Comparison of ENCODE assay signal across 18 cellular contexts in genomic region chr1:171372418-171373088, GRCh38. TPM values are rescaled to one million over a fixed set of nuclear protein-coding genes. Genes with fewer than 3 reads are reported as not detected.
DNase-seq lines count a peak whose midpoint lies in the region; ATAC-seq, FAIRE-seq and TF ChIP-seq lines count a peak whose summit lies in the region.
"Had no signal": no experiment of that assay in that cellular context is flagged by ENCODE, and none has a peak within 500 bp of the region (broad histone marks: within the 10 kb centered on the region; RNA-seq: fewer than 3 reads in every experiment).

No MANE protein-coding gene starts in this region.

- no peak overlapping the region for H3K56ac ChIP-seq in H1 (replicated peaks; ENCODE audit: insufficient read length, low read depth, low read length)

- no peak overlapping the region for H3K23ac ChIP-seq in H1 (ENCODE audit: insufficient read length)

- no peak overlapping the region for H3K14ac ChIP-seq in H1 (ENCODE audit: insufficient read length)

- H3K4me3 ChIP-seq in left ventricle myocardium inferior: no peak overlapping the region
- H3K4me3 ChIP-seq in H1 (ENCODE audit: extremely low read depth in 1 of 4, insufficient read depth in 2 of 4, low read depth in 3 of 4, low read length in 4 of 4): no peak overlapping the region
- H3K4me3 ChIP-seq in tibial artery: no peak overlapping the region

- H4K5ac ChIP-seq in H1 (ENCODE audit: insufficient read length, low read depth, low read length): no peak overlapping the region

- peak overlapping the region; percentile 60 for H4K91ac ChIP-seq in H1 (replicated peaks; ENCODE audit: insufficient read length, low read length)

- no peak for TF ChIP-seq EP300 in H1 (IDR thresholded peaks at IDR 0.05; ENCODE audit: borderline replicate concordance in 1 of 2, low read depth in 2 of 2, low read length in 2 of 2)

- intact Hi-C loops in left ventricle myocardium inferior (cut with micrococcal nuclease): no loop called here
- intact Hi-C loops in Right ventricle myocardium inferior (cut with DNase I): no loop called here
- intact Hi-C loops in tibial artery (cut with DNase I; ENCODE audit: low total_unique reads): no loop called here

- peaks cover 4% of the 10 kb centered on the region for H3K27me3 Mint-ChIP-seq in activated T-helper 17 cell treated with anti-CD3 and anti-CD28 coated beads, Interleukin-2, amount 50 U/mL, for 72 hours
- H3K27me3 Mint-ChIP-seq: CD4-positive, CD25-positive, alpha-beta regulatory T cell had no signal

- TF ChIP-seq CTCF in left ventricle myocardium inferior (IDR thresholded peaks at IDR 0.05; ENCODE audit: borderline replicate concordance) (no peak), H1 (IDR thresholded peaks at IDR 0.05; ENCODE audit: control extremely low read depth in 1 of 3, insufficient read depth in 1 of 3, low read depth in 1 of 3, low read length in 3 of 3) (no peak), tibial artery (IDR thresholded peaks at IDR 0.05) (no peak)

- H3K9ac ChIP-seq in H1 (replicated peaks in 1 of 4; ENCODE audit: extremely low read depth in 1 of 4, low read depth in 3 of 4, low read length in 3 of 4): no peak overlapping the region

- no peaks in the 10 kb centered on the region for H3K79me2 ChIP-seq in H1 (ENCODE audit: control insufficient read depth in 1 of 2, insufficient read depth in 2 of 2, low read length in 2 of 2)

- POLR2A ChIA-PET in H1 (lab: Charles Lee; ENCODE audit: partially characterized antibody): interaction anchor here (0.7 to 1.6 kb wide), 4 partner anchors 9 to 31 kb away, joined by 3 to 4 read pairs (median 3); no protein-coding TSS in a partner anchor

- H3K4me3 Mint-ChIP-seq in activated T-helper 17 cell treated with anti-CD3 and anti-CD28 coated beads, Interleukin-2, amount 50 U/mL, for 72 hours: no peak overlapping the region
- H3K4me3 Mint-ChIP-seq: CD4-positive, CD25-positive, alpha-beta regulatory T cell had no signal

- H4K20me1 ChIP-seq in H1 (replicated peaks in 1 of 2; ENCODE audit: control insufficient read depth in 1 of 2, insufficient read depth in 2 of 2, low read length in 2 of 2): no peaks in the 10 kb centered on the region

- no peaks in the 10 kb centered on the region for H3K27me3 ChIP-seq in left ventricle myocardium inferior (ENCODE audit: low read depth)
- H3K27me3 ChIP-seq in H1 (replicated peaks in 1 of 4; ENCODE audit: control insufficient read depth in 3 of 4, extremely low read depth in 1 of 4, insufficient read depth in 3 of 4, low read length in 3 of 4): no peaks in the 10 kb centered on the region
- no peaks in the 10 kb centered on the region for H3K27me3 ChIP-seq in tibial artery

- ATAC-seq in Right ventricle myocardium inferior: no peak
- no peak for ATAC-seq in activated T-helper 17 cell treated with anti-CD3 and anti-CD28 coated beads, Interleukin-2, amount 50 U/mL, for 72 hours (replicated peaks)
- no peak for ATAC-seq in HG03432 (IDR thresholded peaks at IDR 0.05; ENCODE audit: unreplicated experiment)

- H3K27ac ChIP-seq in left ventricle myocardium inferior (replicated peaks) (peak overlapping the region; percentile 68), H1 (ENCODE audit: low read depth, low read length) (no peak overlapping the region), tibial artery (peak overlapping the region; percentile 72 to 76)
- H3K27ac ChIP-seq: RWPE1 had no signal

- H3K9me3 ChIP-seq in left ventricle myocardium inferior (replicated peaks): peaks cover 15% of the 10 kb centered on the region
- no peaks in the 10 kb centered on the region for H3K9me3 ChIP-seq in H1 (ENCODE audit: insufficient read depth in 2 of 2, low read depth in 1 of 2, low read length in 1 of 2)
- no peaks in the 10 kb centered on the region for H3K9me3 ChIP-seq in tibial artery

- FAIRE-seq in H1 (lab: Jason Lieb, UNC): no peak
- FAIRE-seq: D721Med, G401.6 had no signal

- 0 out of 2 replicates have a peak overlapping the region, but pooled peaks have one; percentile 72 for H2BK15ac ChIP-seq in H1 (ENCODE audit: low read length)

- H3K4me1 ChIP-seq in left ventricle myocardium inferior (no peaks in the 10 kb centered on the region), H1 (replicated peaks in 1 of 4; ENCODE audit: control insufficient read depth in 3 of 4, insufficient read depth in 4 of 4, low read length in 3 of 4) (no peaks in the 10 kb centered on the region), tibial artery (peaks cover 0 to 26% (median 16%) of the 10 kb centered on the region in 4 donors)

- no peaks in the 10 kb centered on the region for H3K23me2 ChIP-seq in H1 (ENCODE audit: low read depth, low read length)

- TF ChIP-seq RAD21 in H1 (IDR thresholded peaks at IDR 0.05 in 1 of 2, conservative IDR thresholded peaks at IDR 0.05 in 1 of 2; ENCODE audit: low read depth in 2 of 2, low read length in 2 of 2): no peak

- peaks cover 6% of the 10 kb centered on the region for H3K9me3 Mint-ChIP-seq in activated T-helper 17 cell treated with anti-CD3 and anti-CD28 coated beads, Interleukin-2, amount 50 U/mL, for 72 hours

- H2BK5ac ChIP-seq in H1 (ENCODE audit: low read depth, low read length): no peak overlapping the region

- peaks cover 5% of the 10 kb centered on the region for H3K4me1 Mint-ChIP-seq in activated T-helper 17 cell treated with anti-CD3 and anti-CD28 coated beads, Interleukin-2, amount 50 U/mL, for 72 hours

- no peak for TF ChIP-seq POLR2A in H1 (IDR thresholded peaks at IDR 0.05; ENCODE audit: control extremely low read depth in 1 of 2, low read depth in 2 of 2, low read length in 2 of 2)

- no peak overlapping the region for H2BK20ac ChIP-seq in H1 (ENCODE audit: low read length)

- no peak overlapping the region for H2BK120ac ChIP-seq in H1 (replicated peaks; ENCODE audit: low read depth, low read length)

- H3K36me3 ChIP-seq in left ventricle myocardium inferior (no peaks in the 10 kb centered on the region), H1 (ENCODE audit: control insufficient read depth in 2 of 4, insufficient read depth in 4 of 4, low read length in 3 of 4) (0 out of 8 replicates have a peak, but pooled peaks cover 0 to 3% (median 0%) of the 10 kb centered on the region in 4 experiments), tibial artery (no peaks in the 10 kb centered on the region)

- no peak overlapping the region for H2AFZ ChIP-seq in H1 (ENCODE audit: low read length)

- H4K8ac ChIP-seq in H1 (ENCODE audit: extremely low read depth, insufficient read depth, low read length): no peak overlapping the region

- CTCF ChIA-PET in H1 (lab: Charles Lee; ENCODE audit: partially characterized antibody): interaction anchor here (1.3 kb wide), 1 partner anchor 13 kb away, joined by 5 read pairs; no protein-coding TSS in a partner anchor

- no peak overlapping the region for H2AK5ac ChIP-seq in H1 (ENCODE audit: low read depth, low read length)

- no peaks in the 10 kb centered on the region for H3K79me1 ChIP-seq in H1 (ENCODE audit: low read depth, low read length)

- H3K36me3 Mint-ChIP-seq in activated T-helper 17 cell treated with anti-CD3 and anti-CD28 coated beads, Interleukin-2, amount 50 U/mL, for 72 hours (ENCODE audit: low read depth): no peaks in the 10 kb centered on the region
- H3K36me3 Mint-ChIP-seq: CD4-positive, CD25-positive, alpha-beta regulatory T cell had no signal

- no peak overlapping the region for H2BK12ac ChIP-seq in H1 (ENCODE audit: low read depth, low read length)

- DNase-seq in left ventricle myocardium inferior (no peak), Right ventricle myocardium inferior (ENCODE audit: missing footprints) (no peak), H1 (ENCODE audit: low read depth in 1 of 2, low spot score in 2 of 2) (no peak), tibial artery (no peak), COLO668 (lab: John Stamatoyannopoulos, UW; ENCODE audit: unreplicated experiment) (no peak), NCI-H524 (lab: John Stamatoyannopoulos, UW) (no peak)
- DNase-seq: AML-193; CD4-positive, CD25-positive, alpha-beta regulatory T cell; DMS79 treated with DMSO at 0.1 percent for 48 hours; GOT3; Kasumi-1; NCI-H1930; NCI-H524 treated with DMSO at 0.1 percent for 48 hours had no signal

- no peak overlapping the region for H3K4ac ChIP-seq in H1 (replicated peaks; ENCODE audit: insufficient read length, low read depth, low read length)

- no peak overlapping the region for H3K4me2 ChIP-seq in H1 (ENCODE audit: insufficient read depth in 1 of 2, low read depth in 2 of 2, low read length in 2 of 2)

- WGBS in H1 (ENCODE audit: extremely low coverage in 1 of 2, insufficient coverage in 1 of 2, insufficient read length in 1 of 2, insufficient replicate concordance in 2 of 2, low coverage in 1 of 2, low lambda C conversion rate in 2 of 2, missing lambda C conversion rate in 1 of 2), 2 experiments: 95% methylated on average over 7 of the region's 7 CpGs; no CpG with 5 or more reads in 1 of the 2 experiments

- peak overlapping the region; percentile 13 for H3K27ac Mint-ChIP-seq in activated T-helper 17 cell treated with anti-CD3 and anti-CD28 coated beads, Interleukin-2, amount 50 U/mL, for 72 hours

- H3K18ac ChIP-seq in H1 (ENCODE audit: extremely low read depth, low read length): no peak overlapping the region

TF ChIP-seq in H1, 55 proteins besides CTCF, POLR2A, EP300 and RAD21 (continues in another document):
- no peak for TF ChIP-seq SP2 (IDR thresholded peaks at IDR 0.05; ENCODE audit: low read length)
- no peak for TF ChIP-seq BCL11A (IDR thresholded peaks at IDR 0.05; ENCODE audit: low read depth in 2 of 2, low read length in 2 of 2)
- TF ChIP-seq NRF1 (IDR thresholded peaks at IDR 0.05; ENCODE audit: low read depth, low read length): no peak
- no peak for TF ChIP-seq NANOG (IDR thresholded peaks at IDR 0.05; ENCODE audit: insufficient read depth, low read depth, low read length, poor library complexity, severe bottlenecking)
- TF ChIP-seq PHF8 (conservative IDR thresholded peaks at IDR 0.05; ENCODE audit: low read depth, low read length): no peak
- TF ChIP-seq SP1 (IDR thresholded peaks at IDR 0.05; ENCODE audit: low read depth, low read length): no peak
- TF ChIP-seq KDM1A (IDR thresholded peaks at IDR 0.05; ENCODE audit: borderline replicate concordance, low read length): no peak

RNA-seq across cellular contexts. Expression of gene FMO4, which starts 58.6 kb away (rescaled TPM):
- total RNA-seq in left ventricle myocardium inferior (5.4 TPM), Right ventricle myocardium inferior (2.7 TPM)
- total RNA-seq in activated T-helper 17 cell treated with anti-CD3 and anti-CD28 coated beads, Interleukin-2, amount 50 U/mL, for 72 hours: 1 to 10 TPM; 2.0 to 2.7 TPM
- 2.2 and 2.3 TPM in 2 replicates for total RNA-seq in H1 (2021; fragmentation: NEBNext Ultra II Directional; extraction: Animal tissue kit (Norgen Biotek cat#: 25700))
- polyA plus RNA-seq in H1 (2011; rRNA removed): 0.88 and 1.5 TPM in 2 replicates
- polyA plus RNA-seq in H1 (2011; cell fraction: cytosol; rRNA removed): 2.0 TPM
- 0.86 TPM for polyA plus RNA-seq in H1 (2011; cell fraction: nucleus; rRNA removed)
- 1.3 to 1.7 TPM (median 1.4 TPM) in 4 replicates for polyA plus RNA-seq in H1 (2012, experiment 1 of 2)
- polyA plus RNA-seq in H1 (2012, experiment 2 of 2): 0.62 TPM
- 2.1 TPM for polyA plus RNA-seq in H1 (2013, experiment 1 of 2)
- polyA plus RNA-seq in H1 (2013, experiment 2 of 2): 1.9 TPM
- 1.4 and 1.9 TPM in 2 replicates for polyA minus RNA-seq in H1 (2011; rRNA and poly(A)+ RNA removed)
- 2.1 TPM for polyA minus RNA-seq in H1 (2011; cell fraction: cytosol; rRNA and poly(A)+ RNA removed)
- 3.4 TPM for polyA minus RNA-seq in H1 (2011; cell fraction: nucleus; rRNA and poly(A)+ RNA removed)
